ENCODE assay signal across 18 cellular contexts in genomic region chr16:83143788-83144187, GRCh38.
A peak's percentile ranks its signal among the peaks of the same experiment; 100 is the strongest.
DNase-seq lines count a peak whose midpoint lies in the region; ATAC-seq and TF ChIP-seq lines count a peak whose summit lies in the region.
"Had no signal": no experiment of that assay in that cellular context is flagged by ENCODE, and none has a peak within 500 bp of the region (broad histone marks: within the 10 kb centered on the region; RNA-seq: fewer than 3 reads in every experiment).

No MANE protein-coding gene starts in this region.

- H3K36me3 ChIP-seq in RWPE2 (ENCODE audit: low read depth) (no peaks in the 10 kb centered on the region), right atrium auricular region (no peaks in the 10 kb centered on the region), sigmoid colon (no peaks in the 10 kb centered on the region)
- H3K36me3 ChIP-seq: heart left ventricle had no signal

- H3K4me1 Mint-ChIP-seq in type B pancreatic cell (ENCODE audit: unreplicated experiment) = peaks cover 9% of the 10 kb centered on the region
- H3K4me1 Mint-ChIP-seq: activated B cell treated with CpG ODN at 0.5 μM for 24 hours; activated naive CD4-positive, alpha-beta T cell treated with anti-CD3 and anti-CD28 coated beads, Interleukin-2, amount 10 ng/mL, durations not matched to agents 7 days and 5 days; central memory CD8-positive, alpha-beta T cell; neural crest cell had no signal

- no peak overlapping the region for H3K4me3 ChIP-seq in AG09309 (ENCODE audit: control insufficient read depth, low read depth, low read length)
- no peak overlapping the region for H3K4me3 ChIP-seq in RWPE2 (ENCODE audit: severe bottlenecking)
- H3K4me3 ChIP-seq in right atrium auricular region = no peak overlapping the region
- H3K4me3 ChIP-seq in sigmoid colon = no peak overlapping the region
- H3K4me3 ChIP-seq: heart left ventricle, skin epidermis had no signal

- no peak overlapping the region for H3K27ac ChIP-seq in RWPE2 (ENCODE audit: poor library complexity, severe bottlenecking)
- H3K27ac ChIP-seq in epithelial cell of prostate = no peak overlapping the region
- no peak overlapping the region for H3K27ac ChIP-seq in right atrium auricular region
- H3K27ac ChIP-seq in sigmoid colon = no peak overlapping the region
- H3K27ac ChIP-seq: heart left ventricle, skin epidermis had no signal

- no peak overlapping the region for H3K4me3 Mint-ChIP-seq in type B pancreatic cell
- H3K4me3 Mint-ChIP-seq: activated B cell treated with CpG ODN at 0.5 μM for 24 hours; activated naive CD4-positive, alpha-beta T cell treated with anti-CD3 and anti-CD28 coated beads, Interleukin-2, amount 10 ng/mL, durations not matched to agents 7 days and 5 days; central memory CD8-positive, alpha-beta T cell; neural crest cell; stimulated activated naive CD8-positive, alpha-beta T cell treated with anti-CD3 and anti-CD28 coated beads, Interleukin-15, Interleukin-2, amounts not matched to agents 100 ng/mL and 50 ng/mL, for 24 hours had no signal

- H3K27me3 Mint-ChIP-seq in type B pancreatic cell = peaks cover 14% of the 10 kb centered on the region
- H3K27me3 Mint-ChIP-seq: activated B cell treated with CpG ODN at 0.5 μM for 24 hours; central memory CD8-positive, alpha-beta T cell had no signal

- no peak for TF ChIP-seq EP300 in sigmoid colon (IDR thresholded peaks at IDR 0.05)

- no peak overlapping the region for H3K27ac Mint-ChIP-seq in type B pancreatic cell
- H3K27ac Mint-ChIP-seq: activated B cell treated with CpG ODN at 0.5 μM for 24 hours; activated naive CD4-positive, alpha-beta T cell treated with anti-CD3 and anti-CD28 coated beads, Interleukin-2, amount 10 ng/mL, durations not matched to agents 7 days and 5 days; stimulated activated naive CD8-positive, alpha-beta T cell treated with anti-CD3 and anti-CD28 coated beads, Interleukin-15, Interleukin-2, amounts not matched to agents 100 ng/mL and 50 ng/mL, for 24 hours had no signal

- 22 to 36% methylated on average over 8 of the region's 8 CpGs for WGBS in sigmoid colon, 2 donors

- TF ChIP-seq CTCF in AG09309 (IDR thresholded peaks at IDR 0.05; ENCODE audit: control insufficient read depth, insufficient read depth, low read depth, low read length, missing control alignments) (no peak), RWPE2 (IDR thresholded peaks at IDR 0.05; ENCODE audit: poor library complexity, severe bottlenecking) (no peak), type B pancreatic cell (conservative IDR thresholded peaks at IDR 0.05) (no peak), right atrium auricular region (IDR thresholded peaks at IDR 0.05) (no peak), sigmoid colon (IDR thresholded peaks at IDR 0.05) (no peak)

- H3K27me3 ChIP-seq in RWPE2 (ENCODE audit: insufficient read depth, poor library complexity, severe bottlenecking) (no peaks in the 10 kb centered on the region), right atrium auricular region (no peaks in the 10 kb centered on the region), sigmoid colon (no peaks in the 10 kb centered on the region)
- H3K27me3 ChIP-seq: heart left ventricle had no signal

- intact Hi-C loops in sigmoid colon (cut with DNase I) = no loop called here

- H3K9me3 ChIP-seq in RWPE2 (ENCODE audit: severe bottlenecking) = no peaks in the 10 kb centered on the region
- no peaks in the 10 kb centered on the region for H3K9me3 ChIP-seq in right atrium auricular region
- no peaks in the 10 kb centered on the region for H3K9me3 ChIP-seq in sigmoid colon
- H3K9me3 ChIP-seq: heart left ventricle had no signal

- ATAC-seq in RWPE2 (ENCODE audit: low read depth) = peak; percentile 49; the same call in 1 of the 3 replicates
- ATAC-seq: heart left ventricle, left ventricle myocardium superior had no signal

- peak; percentile 4 for DNase-seq in AG09309 (ENCODE audit: low read depth)
- DNase-seq in RWPE2 (ENCODE audit: low spot score) = no peak
- peak; percentile 12 for DNase-seq in epithelial cell of prostate (ENCODE audit: low read depth, low spot score)
- peak; percentile 81 for DNase-seq in myocyte (ENCODE audit: low read depth)
- no peak for DNase-seq in type B pancreatic cell (ENCODE audit: extremely low spot score, unreplicated experiment)
- no peak for DNase-seq in right atrium auricular region (ENCODE audit: low spot score)
- no peak for DNase-seq in sigmoid colon
- DNase-seq in NCI-H446 (lab: John Stamatoyannopoulos, UW) = no peak
- DNase-seq: activated B cell treated with CpG ODN at 0.5 μM for 24 hours; activated naive CD4-positive, alpha-beta T cell treated with anti-CD3 and anti-CD28 coated beads, Interleukin-2, amount 10 ng/mL, durations not matched to agents 7 days and 5 days; HCEC 1CT; heart left ventricle; left ventricle myocardium superior; NCI-H1105 treated with DMSO at 0.1 percent for 48 hours had no signal

- no peaks in the 10 kb centered on the region for H3K36me3 Mint-ChIP-seq in type B pancreatic cell
- H3K36me3 Mint-ChIP-seq: activated naive CD4-positive, alpha-beta T cell treated with anti-CD3 and anti-CD28 coated beads, Interleukin-2, amount 10 ng/mL, durations not matched to agents 7 days and 5 days had no signal

- H3K4me1 ChIP-seq in RWPE2 (ENCODE audit: insufficient read depth, poor library complexity, severe bottlenecking) (peaks cover 4% of the 10 kb centered on the region), right atrium auricular region (no peaks in the 10 kb centered on the region), sigmoid colon (no peaks in the 10 kb centered on the region)

- no peak for TF ChIP-seq POLR2A in sigmoid colon (IDR thresholded peaks at IDR 0.05)

- peaks cover 8% of the 10 kb centered on the region for H3K9me3 Mint-ChIP-seq in type B pancreatic cell
- H3K9me3 Mint-ChIP-seq: central memory CD8-positive, alpha-beta T cell; neural crest cell had no signal

Comparison
In these comparisons a context has a peak if more than half of its experiments do, and no peak if none do; other contexts are left out.
1. DNase-seq: peak in AG09309 (single experiment), epithelial cell of prostate (single experiment) and myocyte (single experiment); none in RWPE2 (single experiment), type B pancreatic cell (single experiment), right atrium auricular region (single experiment), sigmoid colon (single experiment) and NCI-H446 (0 of 2).